Comparison of ENCODE assay signal across 12 cellular contexts in the genomic region with DNA sequence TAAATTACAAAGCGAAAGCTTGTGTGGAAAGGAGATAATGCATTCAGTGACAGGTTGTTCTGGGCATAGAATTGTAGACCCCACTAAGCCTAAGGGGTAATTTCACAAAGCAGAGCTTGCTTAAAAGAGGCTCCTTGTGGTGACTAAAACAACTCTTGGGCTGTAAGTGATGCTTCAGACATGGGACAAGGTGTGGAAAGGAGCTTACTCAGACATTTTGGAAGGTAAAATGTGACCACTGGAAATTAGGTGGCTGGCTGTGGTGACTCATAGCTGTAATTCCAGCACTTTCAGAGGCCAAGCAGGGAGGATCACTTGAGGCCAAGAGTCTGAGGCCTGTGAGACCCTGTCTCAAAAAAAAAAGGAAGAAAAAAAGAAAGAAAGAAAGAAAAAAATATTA.
"Had no signal": no experiment of that assay in that cellular context is flagged by ENCODE, and none has a peak within 500 bp of the region (broad histone marks: within the 10 kb centered on the region; RNA-seq: fewer than 3 reads in every experiment).

No MANE protein-coding gene starts in this region.

- H3K9me3 ChIP-seq: gastroesophageal sphincter, ovary, sigmoid colon, stomach, uterus had no signal

- H3K27me3 ChIP-seq: gastroesophageal sphincter, ovary, sigmoid colon, stomach, uterus had no signal

- H3K4me3 ChIP-seq: coronary artery, gastroesophageal sphincter, ovary, sigmoid colon, stomach, uterus had no signal

- H3K4me1 ChIP-seq: gastroesophageal sphincter, sigmoid colon, stomach, uterus had no signal

- ATAC-seq: gastroesophageal sphincter had no signal

- H3K36me3 ChIP-seq: ovary, uterus had no signal

- H3K27ac ChIP-seq: coronary artery, gastroesophageal sphincter, ovary, sigmoid colon, stomach, uterus had no signal

- DNase-seq: activated CD4-positive, alpha-beta T cell treated with anti-CD3 and anti-CD28 coated beads for 1 hour; central memory CD4-positive, alpha-beta T cell; effector CD4-positive, alpha-beta T cell; kidney; ovary; sigmoid colon; stimulated activated CD4-positive, alpha-beta T cell treated with anti-CD3 and anti-CD28 coated beads, Interleukin-2, amount 100 ng/mL, for 48 hours; stomach; T1000; uterus had no signal
